ENCODE assay signal across 8 cellular contexts in the genomic region with DNA sequence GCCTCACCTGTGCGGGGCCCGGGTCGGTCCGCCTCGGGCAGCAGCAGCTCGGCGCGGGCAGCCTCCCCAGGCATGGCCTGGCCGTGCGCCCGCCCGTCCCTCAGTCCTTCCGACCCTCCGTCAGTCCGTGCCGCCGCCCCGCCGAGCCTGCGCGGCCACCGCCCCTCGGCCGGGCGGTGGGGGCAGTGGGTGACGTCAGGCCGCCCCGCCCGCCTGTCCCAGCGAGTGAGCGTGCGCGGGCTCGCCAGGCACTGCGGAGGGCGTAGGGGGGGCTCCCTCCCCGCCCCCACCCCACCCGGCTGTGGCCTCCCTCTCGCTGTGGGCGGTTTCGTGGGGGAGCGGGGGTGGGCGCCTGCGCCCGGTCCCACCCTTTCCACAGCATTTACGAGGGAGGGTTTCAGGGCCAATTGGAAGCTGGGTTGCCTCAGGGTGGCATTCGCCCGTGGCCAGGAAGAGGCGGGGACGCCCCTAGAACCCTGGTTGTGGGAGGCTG. TPM values are rescaled to one million over a fixed set of nuclear protein-coding genes. Genes with fewer than 3 reads are reported as not detected.
DNase-seq lines count a peak whose midpoint lies in the region; ATAC-seq and TF ChIP-seq lines count a peak whose summit lies in the region.

Gene NACAD (minus strand): TSS at position 149 of the 493 bp plus-strand sequence. CDS start 75 bp downstream, at position 74.

- peak within 1 kb of the TSS; percentile 61 for H3K4me3 Mint-ChIP-seq in endodermal cell

- no peak within 1 kb of the TSS for H2BK15ac ChIP-seq in mesendoderm (replicated peaks; ENCODE audit: low read depth)

- H3K9me3 ChIP-seq in endodermal cell (ENCODE audit: control insufficient read depth, low read length), result no peaks in the 10 kb centered on the region
- no peaks in the 10 kb centered on the region for H3K9me3 ChIP-seq in thoracic aorta

- H3K4me3 ChIP-seq in endodermal cell (ENCODE audit: low read length), result peak within 1 kb of the TSS; percentile 81
- peak within 1 kb of the TSS; percentile 39 for H3K4me3 ChIP-seq in mesendoderm (ENCODE audit: low read length)
- peak within 1 kb of the TSS; percentile 78 for H3K4me3 ChIP-seq in thoracic aorta

- WGBS in endodermal cell (ENCODE audit: insufficient coverage in 1 of 2, insufficient read length in 1 of 2), 2 experiments, result 1 to 20% methylated on average over 1 to 48 of the region's 50 CpGs
- no CpG with 5 or more reads among the region's 50 CpGs for WGBS in mesendoderm (ENCODE audit: extremely low coverage, insufficient coverage, low lambda C conversion rate)

- no peak within 1 kb of the TSS for H3K27ac Mint-ChIP-seq in endodermal cell

- no peaks in the 10 kb centered on the region for H3K4me1 ChIP-seq in endodermal cell (ENCODE audit: control insufficient read depth, insufficient read depth, low read length)
- H3K4me1 ChIP-seq in mesendoderm (ENCODE audit: control insufficient read depth, low read depth, low read length), result no peaks in the 10 kb centered on the region
- peaks cover 4 to 11% of the 10 kb centered on the region in 2 donors for H3K4me1 ChIP-seq in thoracic aorta (ENCODE audit: control insufficient read depth in 1 of 2, low read depth in 2 of 2)

- no peak within 1 kb of the TSS for H4K8ac ChIP-seq in mesendoderm (ENCODE audit: low read depth, low read length)

- H3K79me1 ChIP-seq in mesendoderm (ENCODE audit: low read length), result no peaks in the 10 kb centered on the region

- H2AK5ac ChIP-seq in mesendoderm (ENCODE audit: low read length), result no peak within 1 kb of the TSS

- H2BK5ac ChIP-seq in mesendoderm (ENCODE audit: low read length), result no peak within 1 kb of the TSS

- H3K4me2 ChIP-seq in mesendoderm (ENCODE audit: low read length), result peak within 1 kb of the TSS; percentile 27

- H3K18ac ChIP-seq in mesendoderm (ENCODE audit: low read length), result no peak within 1 kb of the TSS

- H3K27ac ChIP-seq in endodermal cell (ENCODE audit: low read depth, low read length) (peak within 1 kb of the TSS; percentile 74), mesendoderm (ENCODE audit: low read depth, low read length) (no peak within 1 kb of the TSS), thoracic aorta (peak within 1 kb of the TSS; percentile 78 to 79)

- DNase-seq in NCI-H2227 (lab: John Stamatoyannopoulos, UW; ENCODE audit: unreplicated experiment), result peak; percentile 95
- no peak for DNase-seq in NCI-H2227 treated with DMSO at 0.1 percent for 48 hours (lab: John Stamatoyannopoulos, UW)
- DNase-seq in endodermal cell, result no peak
- DNase-seq in mesendoderm, result peak; percentile 37
- no peak for DNase-seq in thoracic aorta (ENCODE audit: low spot score)
- DNase-seq in RPMI8226, result no peak

- H3K9ac ChIP-seq in endodermal cell (ENCODE audit: extremely low read depth, low read length, poor library complexity, severe bottlenecking) (no peak within 1 kb of the TSS), mesendoderm (ENCODE audit: low read length) (peak within 1 kb of the TSS; percentile 40)

- H3K36me3 ChIP-seq in endodermal cell (ENCODE audit: control insufficient read depth, insufficient read depth, low read length), result no peaks in the 10 kb centered on the region
- no peaks in the 10 kb centered on the region for H3K36me3 ChIP-seq in mesendoderm (ENCODE audit: control insufficient read depth, insufficient read depth, low read length)
- no peaks in the 10 kb centered on the region for H3K36me3 ChIP-seq in thoracic aorta

- H3K27me3 ChIP-seq in endodermal cell (ENCODE audit: control insufficient read depth, insufficient read depth, low read length, poor library complexity, severe bottlenecking), result peaks cover 14% of the 10 kb centered on the region
- H3K27me3 ChIP-seq in mesendoderm (ENCODE audit: insufficient read depth, low read length, poor library complexity), result no peaks in the 10 kb centered on the region
- H3K27me3 ChIP-seq in thoracic aorta (replicated peaks; ENCODE audit: insufficient read depth), result no peaks in the 10 kb centered on the region

- ATAC-seq in SK-N-SH treated with all-trans-retinoic acid at 6 μM for 48 hours (peak; percentile 84), thoracic aorta (ENCODE audit: insufficient number of reproducible peaks, low FRiP score, low read depth) (peak; percentile 60), GM19351 (IDR thresholded peaks at IDR 0.05; ENCODE audit: unreplicated experiment) (no peak)

- H3K4me1 Mint-ChIP-seq in endodermal cell, result peaks cover 6% of the 10 kb centered on the region

- no peak within 1 kb of the TSS for H3K4ac ChIP-seq in mesendoderm (ENCODE audit: low read depth, low read length)

- H3K23ac ChIP-seq in mesendoderm (ENCODE audit: low read length), result no peak within 1 kb of the TSS

- TF ChIP-seq CTCF in endodermal cell (conservative IDR thresholded peaks at IDR 0.05), result no peak
- no peak for TF ChIP-seq CTCF in thoracic aorta (IDR thresholded peaks at IDR 0.05)

- H2BK120ac ChIP-seq in mesendoderm (ENCODE audit: low read depth, low read length), result no peak within 1 kb of the TSS

- no peaks in the 10 kb centered on the region for H3K36me3 Mint-ChIP-seq in endodermal cell (ENCODE audit: low read depth)

- H3K9me3 Mint-ChIP-seq in endodermal cell, result peaks cover 2% of the 10 kb centered on the region

- peaks cover 16% of the 10 kb centered on the region for H3K27me3 Mint-ChIP-seq in endodermal cell (ENCODE audit: insufficient read depth)

- no peak within 1 kb of the TSS for H4K5ac ChIP-seq in mesendoderm (ENCODE audit: low read length)

- peak within 1 kb of the TSS; percentile 65 for H3K56ac ChIP-seq in mesendoderm (ENCODE audit: low read length)

- no peaks in the 10 kb centered on the region for H3K79me2 ChIP-seq in mesendoderm (ENCODE audit: control insufficient read depth, insufficient read depth, low read length)

TF ChIP-seq in SK-N-SH treated with all-trans-retinoic acid at 6 μM for 48 hours, 23 proteins besides CTCF, POLR2A, EP300 and RAD21:
- TF ChIP-seq PATZ1 (CRISPR knock-in tag; IDR thresholded peaks at IDR 0.05; ENCODE audit: borderline replicate concordance) (peak; percentile 95; the same call in 1 of the 2 replicates), TSHZ2 (CRISPR knock-in tag; IDR thresholded peaks at IDR 0.05) (peak; percentile 60; the same call in 1 of the 2 replicates), CSRNP3 (CRISPR knock-in tag; IDR thresholded peaks at IDR 0.05) (no peak)
TF ChIP-seq in SK-N-SH treated with all-trans-retinoic acid at 6 μM for 48 hours: peak in this region for 2.

RNA-seq across cellular contexts. Expression of gene NACAD, which starts in this region (rescaled TPM):
- 1 to 10 TPM; 5.8 to 6.7 TPM for total RNA-seq in endodermal cell
- polyA plus RNA-seq in endodermal cell (2013, experiment 1 of 2), result 25.0 TPM
- 21.5 TPM for polyA plus RNA-seq in endodermal cell (2013, experiment 2 of 2)
- 2.1 TPM for polyA plus RNA-seq in mesendoderm (2013, experiment 1 of 2)
- polyA plus RNA-seq in mesendoderm (2013, experiment 2 of 2), result 2.0 TPM
- total RNA-seq in thoracic aorta, result 10 to 100 TPM; 10.8 to 11.1 TPM

Comparison
In these comparisons a context has a peak if more than half of its experiments do, and no peak if none do; other contexts are left out.
1. DNase-seq: peak in NCI-H2227 (single experiment) and mesendoderm (single experiment); none in NCI-H2227 treated with DMSO at 0.1 percent for 48 hours (single experiment), endodermal cell (single experiment), thoracic aorta (single experiment) and RPMI8226 (single experiment).
2. Peak in every context shown above with its lines, with median percentiles within 50 percentile points of each other: H3K4me3 ChIP-seq.